ENCODE assay signal across 8 cellular contexts in the genomic region with DNA sequence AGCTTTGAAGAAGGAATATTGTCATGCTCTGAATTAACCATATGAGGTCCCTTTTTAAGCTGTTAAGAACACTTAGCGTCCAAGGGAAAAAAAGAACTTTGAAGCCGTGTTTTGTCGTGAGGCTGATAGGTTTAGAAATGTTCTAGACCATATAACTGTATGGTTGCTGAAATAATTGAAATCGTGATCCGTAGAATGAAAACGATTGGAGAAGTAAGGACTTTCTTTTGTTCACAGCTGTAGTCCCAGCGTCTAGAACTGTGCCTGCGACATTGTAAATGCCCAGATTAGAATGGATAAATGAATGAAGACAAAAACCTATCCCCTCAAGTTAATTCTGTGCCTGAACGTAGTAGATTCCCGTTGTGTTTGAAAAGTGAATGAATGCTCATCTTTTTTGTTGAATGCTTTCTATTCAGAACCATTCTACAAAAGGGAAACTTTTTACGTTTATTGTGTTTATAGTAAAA. TPM values are rescaled to one million over a fixed set of nuclear protein-coding genes. Genes with fewer than 3 reads are reported as not detected.
DNase-seq lines count a peak whose midpoint lies in the region; ATAC-seq and TF ChIP-seq lines count a peak whose summit lies in the region.

No MANE protein-coding gene starts in this region.

- H3K27me3 Mint-ChIP-seq in activated naive CD8-positive, alpha-beta T cell treated with anti-CD3 and anti-CD28 coated beads for 36 hours, result no peaks in the 10 kb centered on the region

- intact Hi-C loops in Right ventricle myocardium superior (cut with DNase I) (no loop called here), right lobe of liver (cut with DNase I) (no loop called here)

- H3K9me3 Mint-ChIP-seq in activated naive CD8-positive, alpha-beta T cell treated with anti-CD3 and anti-CD28 coated beads for 36 hours, result peaks cover 5% of the 10 kb centered on the region

- no peaks in the 10 kb centered on the region for H3K9me3 ChIP-seq in cardiac muscle cell (ENCODE audit: low read depth)
- H3K9me3 ChIP-seq in right lobe of liver, result no peaks in the 10 kb centered on the region

- no peak for ATAC-seq in Right ventricle myocardium superior (ENCODE audit: poor library complexity)
- no peak for ATAC-seq in right lobe of liver
- no peak for ATAC-seq in GM21529 (IDR thresholded peaks at IDR 0.05; ENCODE audit: unreplicated experiment)

- H3K27ac ChIP-seq in cardiac muscle cell, result peak overlapping the region; percentile 98
- peak overlapping the region; percentile 95 to 96 (median 95) for H3K27ac ChIP-seq in right lobe of liver
- peak overlapping the region; percentile 54 for H3K27ac ChIP-seq in urinary bladder (ENCODE audit: low read depth)

- H3K36me3 ChIP-seq in cardiac muscle cell, result no peaks in the 10 kb centered on the region
- no peaks in the 10 kb centered on the region for H3K36me3 ChIP-seq in right lobe of liver
- H3K36me3 ChIP-seq in urinary bladder (ENCODE audit: insufficient read depth), result no peaks in the 10 kb centered on the region

- peaks cover 27% of the 10 kb centered on the region for H3K27me3 ChIP-seq in cardiac muscle cell
- H3K27me3 ChIP-seq in right lobe of liver, result no peaks in the 10 kb centered on the region

- peak overlapping the region; percentile 94 for H3K4me3 Mint-ChIP-seq in activated naive CD8-positive, alpha-beta T cell treated with anti-CD3 and anti-CD28 coated beads for 36 hours

- WGBS in right lobe of liver (ENCODE audit: insufficient coverage, low coverage, low lambda C conversion rate, missing lambda C conversion rate), result 2% methylated on average over 11 of the region's 11 CpGs
- WGBS in urinary bladder, result 3% methylated on average over 11 of the region's 11 CpGs

- peaks cover 38% of the 10 kb centered on the region for H3K36me3 Mint-ChIP-seq in activated naive CD8-positive, alpha-beta T cell treated with anti-CD3 and anti-CD28 coated beads for 36 hours

- peak overlapping the region; percentile 96 for H3K27ac Mint-ChIP-seq in activated naive CD8-positive, alpha-beta T cell treated with anti-CD3 and anti-CD28 coated beads for 36 hours

- H3K4me1 ChIP-seq in cardiac muscle cell (ENCODE audit: low read depth) (peaks cover 9% of the 10 kb centered on the region), right lobe of liver (peaks cover 0 to 19% (median 8%) of the 10 kb centered on the region in 4 donors), urinary bladder (ENCODE audit: insufficient read depth) (no peaks in the 10 kb centered on the region)

- TF ChIP-seq CTCF in cardiac muscle cell (IDR thresholded peaks at IDR 0.05; ENCODE audit: low read depth, low read length) (no peak), right lobe of liver (IDR thresholded peaks at IDR 0.05) (no peak)

- peaks cover 37% of the 10 kb centered on the region for H3K4me1 Mint-ChIP-seq in activated naive CD8-positive, alpha-beta T cell treated with anti-CD3 and anti-CD28 coated beads for 36 hours

- TF ChIP-seq POLR2A in right lobe of liver (IDR thresholded peaks at IDR 0.05), result no peak

- DNase-seq in cardiac muscle cell (ENCODE audit: low read depth in 1 of 2, low spot score in 1 of 2) (no peak), Right ventricle myocardium superior (no peak), right lobe of liver (no peak), NCI-H1417 treated with DMSO at 0.1 percent for 48 hours (lab: John Stamatoyannopoulos, UW) (no peak), NCI-H1105 treated with DMSO at 0.1 percent for 48 hours (lab: John Stamatoyannopoulos, UW) (no peak)
- no peak for DNase-seq in activated naive CD8-positive, alpha-beta T cell treated with anti-CD3 and anti-CD28 coated beads for 36 hours

- peak overlapping the region; percentile 90 for H3K4me3 ChIP-seq in cardiac muscle cell
- peak overlapping the region; percentile 68 to 88 (median 73) for H3K4me3 ChIP-seq in right lobe of liver
- H3K4me3 ChIP-seq in urinary bladder (ENCODE audit: low read depth, low read length), result peak overlapping the region; percentile 97

RNA-seq across cellular contexts. Expression of gene SMCHD1, which starts 1.6 kb away (rescaled TPM):
- total RNA-seq in cardiac muscle cell (34.1 and 54.2 TPM in 2 replicates), Right ventricle myocardium superior (25.4 TPM), right lobe of liver (10 to 100 TPM; 13.9 to 31.0 (median 17.3) TPM), urinary bladder (349 TPM)
- polyA plus RNA-seq in cardiac muscle cell (18.9 and 22.1 TPM in 2 replicates), urinary bladder (20.7 TPM)
- 10 to 100 TPM; 85.1 to 97.2 TPM for total RNA-seq in activated naive CD8-positive, alpha-beta T cell treated with anti-CD3 and anti-CD28 coated beads for 36 hours
